ENCODE assay signal across 11 cellular contexts in genomic region chr2:99697811-99698568, GRCh38.
DNase-seq lines count a peak whose midpoint lies in the region; ATAC-seq and TF ChIP-seq lines count a peak whose summit lies in the region.
"Had no signal": no experiment of that assay in that cellular context is flagged by ENCODE, and none has a peak within 500 bp of the region (broad histone marks: within the 10 kb centered on the region; RNA-seq: fewer than 3 reads in every experiment).

No MANE protein-coding gene starts in this region.

- no peak overlapping the region for H3K4me3 ChIP-seq in HFF-Myc (replicated peaks; ENCODE audit: low read depth, low read length)
- H3K4me3 ChIP-seq: skin epidermis had no signal

- peaks cover 6% of the 10 kb centered on the region for H3K4me1 Mint-ChIP-seq in glutamatergic neuron (ENCODE audit: low read depth, unreplicated experiment)
- H3K4me1 Mint-ChIP-seq in activated naive CD8-positive, alpha-beta T cell treated with anti-CD3 and anti-CD28 coated beads for 36 hours, result peaks cover 3% of the 10 kb centered on the region

- no peak overlapping the region for H3K4me3 Mint-ChIP-seq in glutamatergic neuron (ENCODE audit: unreplicated experiment)
- no peak overlapping the region for H3K4me3 Mint-ChIP-seq in activated naive CD8-positive, alpha-beta T cell treated with anti-CD3 and anti-CD28 coated beads for 36 hours

- ATAC-seq in GM18498 (IDR thresholded peaks at IDR 0.05; ENCODE audit: unreplicated experiment), result no peak
- ATAC-seq in HG02981 (IDR thresholded peaks at IDR 0.05; ENCODE audit: unreplicated experiment), result no peak

- DNase-seq in HFF-Myc (ENCODE audit: extremely low read depth, low read depth) (peak; percentile 32), amniotic epithelial cell (ENCODE audit: low read depth) (peak; percentile 83), glutamatergic neuron (no peak), stromal cell of bone marrow (ENCODE audit: low read depth) (peak; percentile 90), NCI-H1092 (lab: John Stamatoyannopoulos, UW) (no peak)
- DNase-seq in activated naive CD8-positive, alpha-beta T cell treated with anti-CD3 and anti-CD28 coated beads for 36 hours, result no peak
- DNase-seq: activated T-cell treated with anti-CD3 and anti-CD28 coated beads, Interleukin-2, amount 50 U/mL, for 48 hours; cerebellar nuclear complex had no signal

- TF ChIP-seq CTCF in HFF-Myc (IDR thresholded peaks at IDR 0.05; ENCODE audit: low read depth, low read length, missing control alignments) (no peak), glutamatergic neuron (IDR thresholded peaks at IDR 0.05; ENCODE audit: partially characterized antibody, unreplicated experiment) (no peak)

- H3K27me3 Mint-ChIP-seq in glutamatergic neuron (ENCODE audit: unreplicated experiment), result peaks cover 2% of the 10 kb centered on the region
- H3K27me3 Mint-ChIP-seq in activated naive CD8-positive, alpha-beta T cell treated with anti-CD3 and anti-CD28 coated beads for 36 hours, result peaks cover 28% of the 10 kb centered on the region

- peak overlapping the region; percentile 43 for H3K27ac Mint-ChIP-seq in glutamatergic neuron (ENCODE audit: unreplicated experiment)
- H3K27ac Mint-ChIP-seq in activated naive CD8-positive, alpha-beta T cell treated with anti-CD3 and anti-CD28 coated beads for 36 hours, result no peak overlapping the region

- H3K36me3 Mint-ChIP-seq in glutamatergic neuron (ENCODE audit: unreplicated experiment), result no peaks in the 10 kb centered on the region
- H3K36me3 Mint-ChIP-seq in activated naive CD8-positive, alpha-beta T cell treated with anti-CD3 and anti-CD28 coated beads for 36 hours, result no peaks in the 10 kb centered on the region

- H3K9me3 Mint-ChIP-seq in glutamatergic neuron (ENCODE audit: unreplicated experiment), result peaks cover 1% of the 10 kb centered on the region
- no peaks in the 10 kb centered on the region for H3K9me3 Mint-ChIP-seq in activated naive CD8-positive, alpha-beta T cell treated with anti-CD3 and anti-CD28 coated beads for 36 hours

Comparison
In these comparisons a context has a peak if more than half of its experiments do, and no peak if none do; other contexts are left out.
1. DNase-seq: peak in HFF-Myc (single experiment), amniotic epithelial cell (single experiment) and stromal cell of bone marrow (single experiment); none in glutamatergic neuron (single experiment), NCI-H1092 (single experiment) and activated naive CD8-positive, alpha-beta T cell treated with anti-CD3 and anti-CD28 coated beads for 36 hours (single experiment).